In genomic region chr7:131723926-131724325, GRCh38 we compare ENCODE assay signal across 16 cellular contexts.
DNase-seq lines count a peak whose midpoint lies in the region; ATAC-seq, FAIRE-seq and TF ChIP-seq lines count a peak whose summit lies in the region.
"Had no signal": no experiment of that assay in that cellular context is flagged by ENCODE, and none has a peak within 500 bp of the region (broad histone marks: within the 10 kb centered on the region; RNA-seq: fewer than 3 reads in every experiment).

No MANE protein-coding gene starts in this region.

- DNase-seq in AG10803 (ENCODE audit: low read depth): peak; percentile 4
- DNase-seq in HCEC 1CT: peak; percentile 7
- no peak for DNase-seq in astrocyte (ENCODE audit: low read depth)
- peak; percentile 86 for DNase-seq in islet precursor cell
- no peak for DNase-seq in activated CD8-positive, alpha-beta memory T cell treated with anti-CD3 and anti-CD28 coated beads, Interleukin-2, amount 50 U/mL, for 48 hours
- DNase-seq in activated naive CD4-positive, alpha-beta T cell treated with anti-CD3 and anti-CD28 coated beads for 36 hours: no peak
- DNase-seq: activated effector memory CD4-positive, alpha-beta T cell treated with Interleukin-2 at 50 U/mL for 16 hours; NCI-H1436 treated with DMSO at 0.1 percent for 48 hours; NCI-H526; pancreas; stimulated activated naive CD8-positive, alpha-beta T cell treated with anti-CD3 and anti-CD28 coated beads, Interleukin-15, amount 100 ng/mL, for 72 hours; T-helper 1 cell had no signal

- no peaks in the 10 kb centered on the region for H3K36me3 Mint-ChIP-seq in astrocyte (ENCODE audit: low read depth, unreplicated experiment)
- H3K36me3 Mint-ChIP-seq in activated naive CD4-positive, alpha-beta T cell treated with anti-CD3 and anti-CD28 coated beads for 36 hours (ENCODE audit: low read depth): no peaks in the 10 kb centered on the region

- H3K27me3 ChIP-seq in astrocyte (ENCODE audit: insufficient read depth, low read length): peaks cover 5% of the 10 kb centered on the region
- H3K27me3 ChIP-seq: gastroesophageal sphincter, pancreas had no signal

- no peak overlapping the region for H3K4me2 ChIP-seq in astrocyte (ENCODE audit: low read length)

- peaks cover 12% of the 10 kb centered on the region for H3K27me3 Mint-ChIP-seq in astrocyte (ENCODE audit: low read depth, unreplicated experiment)
- H3K27me3 Mint-ChIP-seq in activated naive CD4-positive, alpha-beta T cell treated with anti-CD3 and anti-CD28 coated beads for 36 hours (ENCODE audit: low read depth): peaks cover 6% of the 10 kb centered on the region

- no peak overlapping the region for H3K27ac ChIP-seq in astrocyte (ENCODE audit: low read depth, low read length)
- H3K27ac ChIP-seq: gastroesophageal sphincter, pancreas had no signal

- TF ChIP-seq CTCF in AG10803 (conservative IDR thresholded peaks at IDR 0.05; ENCODE audit: low read length): no peak
- no peak for TF ChIP-seq CTCF in astrocyte (IDR thresholded peaks at IDR 0.05; ENCODE audit: insufficient read depth, low read depth, low read length)

- no peaks in the 10 kb centered on the region for H3K9me3 ChIP-seq in astrocyte (ENCODE audit: insufficient read depth, low read depth, low read length)
- H3K9me3 ChIP-seq: gastroesophageal sphincter, pancreas had no signal

- peak overlapping the region; percentile 63 for H3K27ac Mint-ChIP-seq in astrocyte (ENCODE audit: unreplicated experiment)
- no peak overlapping the region for H3K27ac Mint-ChIP-seq in activated naive CD4-positive, alpha-beta T cell treated with anti-CD3 and anti-CD28 coated beads for 36 hours
- H3K27ac Mint-ChIP-seq: stimulated activated naive CD8-positive, alpha-beta T cell treated with anti-CD3 and anti-CD28 coated beads, Interleukin-15, amount 100 ng/mL, for 72 hours; WTC11 had no signal

- CTCF ChIA-PET in activated naive CD4-positive, alpha-beta T cell treated with anti-CD3 and anti-CD28 coated beads for 36 hours (lab: Charles Lee): no interaction called here

- no peak overlapping the region for H3K9ac ChIP-seq in astrocyte (ENCODE audit: low read length)

- H3K9me3 Mint-ChIP-seq in astrocyte (ENCODE audit: unreplicated experiment): peaks cover 13% of the 10 kb centered on the region
- peaks cover 6% of the 10 kb centered on the region for H3K9me3 Mint-ChIP-seq in activated naive CD4-positive, alpha-beta T cell treated with anti-CD3 and anti-CD28 coated beads for 36 hours

- FAIRE-seq in astrocyte (lab: Jason Lieb, UNC): no peak
- FAIRE-seq: pancreas had no signal

- H3K4me1 Mint-ChIP-seq in astrocyte (ENCODE audit: low read depth, unreplicated experiment): peaks cover 11% of the 10 kb centered on the region
- H3K4me1 Mint-ChIP-seq in activated naive CD4-positive, alpha-beta T cell treated with anti-CD3 and anti-CD28 coated beads for 36 hours (ENCODE audit: low read depth): no peaks in the 10 kb centered on the region
- H3K4me1 Mint-ChIP-seq: stimulated activated naive CD8-positive, alpha-beta T cell treated with anti-CD3 and anti-CD28 coated beads, Interleukin-15, amount 100 ng/mL, for 72 hours; WTC11 had no signal

- no peak overlapping the region for H2AFZ ChIP-seq in astrocyte (ENCODE audit: low read depth, low read length)

- H3K4me3 Mint-ChIP-seq in astrocyte (ENCODE audit: unreplicated experiment): no peak overlapping the region
- H3K4me3 Mint-ChIP-seq in activated naive CD4-positive, alpha-beta T cell treated with anti-CD3 and anti-CD28 coated beads for 36 hours: no peak overlapping the region
- H3K4me3 Mint-ChIP-seq: stimulated activated naive CD8-positive, alpha-beta T cell treated with anti-CD3 and anti-CD28 coated beads, Interleukin-15, amount 100 ng/mL, for 72 hours; WTC11 had no signal

- no peaks in the 10 kb centered on the region for H3K79me2 ChIP-seq in astrocyte (ENCODE audit: insufficient read depth, low read length)

- no peaks in the 10 kb centered on the region for H4K20me1 ChIP-seq in astrocyte (ENCODE audit: insufficient read depth, low read length)

- intact Hi-C loops in activated naive CD4-positive, alpha-beta T cell treated with anti-CD3 and anti-CD28 coated beads for 36 hours (cut with micrococcal nuclease): no loop called here

- H3K4me1 ChIP-seq in astrocyte (ENCODE audit: insufficient read depth, low read length): no peaks in the 10 kb centered on the region
- H3K4me1 ChIP-seq: gastroesophageal sphincter, pancreas had no signal

- no peak for ATAC-seq in HG02610 (IDR thresholded peaks at IDR 0.05; ENCODE audit: unreplicated experiment)
- no peak for ATAC-seq in GM21619 (IDR thresholded peaks at IDR 0.05; ENCODE audit: unreplicated experiment)
- ATAC-seq: gastroesophageal sphincter; stimulated activated naive CD8-positive, alpha-beta T cell treated with anti-CD3 and anti-CD28 coated beads, Interleukin-15, amount 100 ng/mL, for 72 hours; WTC11 had no signal

- H3K36me3 ChIP-seq in astrocyte (ENCODE audit: insufficient read depth, low read length): no peaks in the 10 kb centered on the region
- H3K36me3 ChIP-seq: gastroesophageal sphincter, pancreas had no signal

- H3K4me3 ChIP-seq in AG10803 (ENCODE audit: low read length): no peak overlapping the region
- H3K4me3 ChIP-seq in astrocyte (ENCODE audit: insufficient read depth, low read depth, low read length): no peak overlapping the region
- H3K4me3 ChIP-seq: gastroesophageal sphincter, pancreas had no signal

Comparison
In these comparisons a context has a peak if more than half of its experiments do, and no peak if none do; other contexts are left out.
1. DNase-seq: peak in AG10803 (single experiment), HCEC 1CT (single experiment) and islet precursor cell (single experiment); none in astrocyte (single experiment), activated CD8-positive, alpha-beta memory T cell treated with anti-CD3 and anti-CD28 coated beads, Interleukin-2, amount 50 U/mL, for 48 hours (single experiment) and activated naive CD4-positive, alpha-beta T cell treated with anti-CD3 and anti-CD28 coated beads for 36 hours (single experiment).